Comparison of ENCODE assay signal across 8 cellular contexts in genomic region chr6:41547799-41548097, GRCh38. TPM values are rescaled to one million over a fixed set of nuclear protein-coding genes. Genes with fewer than 3 reads are reported as not detected.
DNase-seq lines count a peak whose midpoint lies in the region; ATAC-seq and TF ChIP-seq lines count a peak whose summit lies in the region.

No MANE protein-coding gene starts in this region.

- H3K27ac ChIP-seq in GM23248 (no peak overlapping the region), hepatocyte (peak overlapping the region; percentile 87)

- H3K4me3 ChIP-seq in GM23248 (peak overlapping the region; percentile 80), hepatocyte (peak overlapping the region; percentile 97), skeletal muscle satellite cell (ENCODE audit: low read length) (peak overlapping the region; percentile 74)

- H3K4me2 ChIP-seq in GM23248 (ENCODE audit: unreplicated experiment) (peak overlapping the region; percentile 82), hepatocyte (peak overlapping the region; percentile 98), skeletal muscle satellite cell (ENCODE audit: low read length) (peak overlapping the region; percentile 84)

- H3K36me3 ChIP-seq in GM23248 (ENCODE audit: low read depth), result no peaks in the 10 kb centered on the region
- no peaks in the 10 kb centered on the region for H3K36me3 ChIP-seq in hepatocyte (replicated peaks; ENCODE audit: insufficient read depth, low read depth)
- peaks cover 2% of the 10 kb centered on the region for H3K36me3 ChIP-seq in skeletal muscle satellite cell (ENCODE audit: insufficient read depth, low read length)

- peaks cover 34% of the 10 kb centered on the region for H3K4me1 Mint-ChIP-seq in activated CD4-positive, alpha-beta memory T cell treated with anti-CD3 and anti-CD28 coated beads, Interleukin-2, amount 10 ng/mL, durations not matched to agents 7 days and 5 days

- peaks cover 62% of the 10 kb centered on the region for H3K27me3 Mint-ChIP-seq in activated CD4-positive, alpha-beta memory T cell treated with anti-CD3 and anti-CD28 coated beads, Interleukin-2, amount 10 ng/mL, durations not matched to agents 7 days and 5 days

- no peak for TF ChIP-seq CTCF in hepatocyte (IDR thresholded peaks at IDR 0.05; ENCODE audit: poor library complexity)
- no peak for TF ChIP-seq CTCF in GM13977 (IDR thresholded peaks at IDR 0.05; ENCODE audit: extremely low read depth, insufficient read depth, missing control alignments)

- no peaks in the 10 kb centered on the region for H3K27me3 ChIP-seq in GM23248 (replicated peaks; ENCODE audit: insufficient read depth)
- H3K27me3 ChIP-seq in hepatocyte, result no peaks in the 10 kb centered on the region
- H3K27me3 ChIP-seq in skeletal muscle satellite cell (ENCODE audit: control insufficient read depth, insufficient read depth, low read length), result no peaks in the 10 kb centered on the region

- 0 out of 2 replicates have a peak, but pooled peaks cover 23% of the 10 kb centered on the region for H3K79me2 ChIP-seq in GM23248 (ENCODE audit: insufficient read depth)
- H3K79me2 ChIP-seq in hepatocyte, result peaks cover 92% of the 10 kb centered on the region

- H3K4me1 ChIP-seq in GM23248 (ENCODE audit: insufficient read depth) (no peaks in the 10 kb centered on the region), hepatocyte (ENCODE audit: insufficient read depth) (peaks cover 48% of the 10 kb centered on the region), skeletal muscle satellite cell (ENCODE audit: control insufficient read depth, insufficient read depth, low read length) (peaks cover 17% of the 10 kb centered on the region)

- ATAC-seq in HG02763 (IDR thresholded peaks at IDR 0.05; ENCODE audit: unreplicated experiment) (no peak), HG03196 (IDR thresholded peaks at IDR 0.05; ENCODE audit: unreplicated experiment) (no peak)

- H2AFZ ChIP-seq in GM23248 (peak overlapping the region; percentile 86), hepatocyte (no peak overlapping the region)

- DNase-seq in GM23248 (no peak), hepatocyte (ENCODE audit: low spot score) (peak; percentile 31), GM13977 (ENCODE audit: low spot score) (no peak), 8988T (no peak)
- DNase-seq in activated CD4-positive, alpha-beta memory T cell treated with anti-CD3 and anti-CD28 coated beads, Interleukin-2, amount 10 ng/mL, durations not matched to agents 7 days and 5 days, result no peak

- 49 to 52% methylated on average over 17 to 21 of the region's 21 CpGs for WGBS in GM23248 (ENCODE audit: low coverage in 1 of 2, low lambda C conversion rate in 2 of 2, missing lambda C conversion rate in 2 of 2), 2 experiments
- WGBS in hepatocyte (ENCODE audit: low lambda C conversion rate, missing lambda C conversion rate), result 2% methylated on average over 20 of the region's 21 CpGs

- peaks cover 6% of the 10 kb centered on the region for H3K36me3 Mint-ChIP-seq in activated CD4-positive, alpha-beta memory T cell treated with anti-CD3 and anti-CD28 coated beads, Interleukin-2, amount 10 ng/mL, durations not matched to agents 7 days and 5 days (ENCODE audit: low read depth)

- in situ Hi-C loops in GM23248 (cut with MboI), result no loop called here
- in situ Hi-C loops in GM13977 (cut with MboI; ENCODE audit: low pct_unique_long_range_greater_than_20kb, low sequenced_read_pairs, unreplicated experiment), result no loop called here

- POLR2A ChIA-PET in activated CD4-positive, alpha-beta memory T cell treated with anti-CD3 and anti-CD28 coated beads, Interleukin-2, amount 10 ng/mL, durations not matched to agents 7 days and 5 days (lab: Charles Lee), result interaction anchor here (1.3 kb wide), 1 partner anchor 11 kb away, joined by 4 read pairs; no protein-coding TSS in a partner anchor

- peak overlapping the region; percentile 81 for H3K4me3 Mint-ChIP-seq in activated CD4-positive, alpha-beta memory T cell treated with anti-CD3 and anti-CD28 coated beads, Interleukin-2, amount 10 ng/mL, durations not matched to agents 7 days and 5 days

- H4K20me1 ChIP-seq in GM23248 (ENCODE audit: insufficient read depth) (no peaks in the 10 kb centered on the region), hepatocyte (ENCODE audit: insufficient read depth, poor library complexity, severe bottlenecking) (peaks cover 57% of the 10 kb centered on the region)

- H3K27ac Mint-ChIP-seq in activated CD4-positive, alpha-beta memory T cell treated with anti-CD3 and anti-CD28 coated beads, Interleukin-2, amount 10 ng/mL, durations not matched to agents 7 days and 5 days, result no peak overlapping the region

- H3K9me3 ChIP-seq in GM23248 (ENCODE audit: low read depth) (no peaks in the 10 kb centered on the region), hepatocyte (ENCODE audit: low read depth) (no peaks in the 10 kb centered on the region), skeletal muscle satellite cell (replicated peaks; ENCODE audit: low read length) (no peaks in the 10 kb centered on the region)

- peak overlapping the region; percentile 60 for H3K9ac ChIP-seq in GM23248
- peak overlapping the region; percentile 53 for H3K9ac ChIP-seq in skeletal muscle satellite cell (ENCODE audit: low read depth, low read length)

- CTCF ChIA-PET in activated CD4-positive, alpha-beta memory T cell treated with anti-CD3 and anti-CD28 coated beads, Interleukin-2, amount 10 ng/mL, durations not matched to agents 7 days and 5 days (lab: Charles Lee), result interaction anchor here (1.3 kb wide), 1 partner anchor 123 kb away, joined by 3 read pairs; no protein-coding TSS in a partner anchor

- no peaks in the 10 kb centered on the region for H3K9me3 Mint-ChIP-seq in activated CD4-positive, alpha-beta memory T cell treated with anti-CD3 and anti-CD28 coated beads, Interleukin-2, amount 10 ng/mL, durations not matched to agents 7 days and 5 days

- no peaks in the 10 kb centered on the region for H3F3A ChIP-seq in GM23248 (ENCODE audit: insufficient read depth)

- H3K9me2 ChIP-seq in GM23248 (ENCODE audit: insufficient read depth), result no peaks in the 10 kb centered on the region
- H3K9me2 ChIP-seq in hepatocyte (replicated peaks; ENCODE audit: insufficient read depth), result no peaks in the 10 kb centered on the region

RNA-seq across cellular contexts. Expression of gene FOXP4, which starts 1.6 kb away (rescaled TPM):
- total RNA-seq in GM23248 (2014; rRNA removed; shearing (Covaris generic)), result 3.9 and 5.4 TPM in 2 replicates
- polyA plus RNA-seq in GM23248 (2016; fragmentation: Nextera tagmentation; extraction: Ambion mirVana) (1.1 and 1.4 TPM in 2 replicates), hepatocyte (79.9 and 87.8 TPM in 2 replicates)
- 1 to 10 TPM; 7.9 to 8.5 TPM for total RNA-seq in activated CD4-positive, alpha-beta memory T cell treated with anti-CD3 and anti-CD28 coated beads, Interleukin-2, amount 10 ng/mL, durations not matched to agents 7 days and 5 days
- 18.0 and 24.3 TPM in 2 replicates for total RNA-seq in hepatocyte
- 3.5 TPM in 2 replicates for total RNA-seq in skeletal muscle satellite cell (2012; rRNA removed)
